In the genomic region with DNA sequence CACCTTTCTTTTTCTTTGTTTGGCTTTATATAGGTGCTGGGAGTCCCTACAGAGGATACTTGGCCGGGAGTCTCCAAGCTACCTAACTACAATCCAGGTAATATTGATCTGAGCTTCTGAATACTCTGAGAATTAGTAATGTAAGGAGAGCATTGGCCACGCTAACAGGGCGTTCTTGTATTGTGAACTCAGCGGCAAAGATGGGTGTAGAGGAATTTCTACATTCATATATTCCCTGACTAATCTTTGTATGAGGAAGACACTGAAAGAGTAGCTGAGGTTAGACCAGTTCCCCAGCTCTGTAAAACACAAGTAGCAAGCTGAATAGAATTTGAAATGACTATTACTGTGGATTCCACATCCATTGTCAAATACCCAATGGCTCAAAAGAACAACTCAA, we compare ENCODE assay signal across 23 cellular contexts. TPM values are rescaled to one million over a fixed set of nuclear protein-coding genes. Genes with fewer than 3 reads are reported as not detected.
A peak's percentile ranks its signal among the peaks of the same experiment; 100 is the strongest.
DNase-seq lines count a peak whose midpoint lies in the region; ATAC-seq, FAIRE-seq and TF ChIP-seq lines count a peak whose summit lies in the region.
"Had no signal": no experiment of that assay in that cellular context is flagged by ENCODE, and none has a peak within 500 bp of the region (broad histone marks: within the 10 kb centered on the region; RNA-seq: fewer than 3 reads in every experiment).

No MANE protein-coding gene starts in this region.

- intact Hi-C loops in IMR-90 (cut with micrococcal nuclease): loop anchor here (1.0 to 2.0 kb wide), 2 partner anchors 48 to 57 kb away; a partner anchor contains a TSS

- TF ChIP-seq POLR2A in IMR-90 (IDR thresholded peaks at IDR 0.05; ENCODE audit: low read depth, low read length): peak; percentile 33

- H3K9me3 ChIP-seq in AG04450 (ENCODE audit: control insufficient read depth, insufficient read depth, low read length) (no peaks in the 10 kb centered on the region), IMR-90 (ENCODE audit: control insufficient read depth, insufficient read depth, low read length) (no peaks in the 10 kb centered on the region), astrocyte (ENCODE audit: insufficient read depth, low read depth, low read length) (no peaks in the 10 kb centered on the region), mesenchymal stem cell (ENCODE audit: control insufficient read depth, low read length) (no peaks in the 10 kb centered on the region)
- H3K9me3 ChIP-seq: colonic mucosa, Peyer's patch, right lobe of liver, vagina had no signal

- dilution Hi-C loops in IMR-90 (cut with HindIII; ENCODE audit: low sequenced_read_pairs, unreplicated experiment): no loop called here

- H3K27me3 ChIP-seq in AG04450 (ENCODE audit: control insufficient read depth, insufficient read depth, low read length): no peaks in the 10 kb centered on the region
- no peaks in the 10 kb centered on the region for H3K27me3 ChIP-seq in IMR-90 (ENCODE audit: control insufficient read depth, insufficient read depth, low read length)
- no peaks in the 10 kb centered on the region for H3K27me3 ChIP-seq in astrocyte (ENCODE audit: insufficient read depth, low read length)
- peaks cover 0 to 4% of the 10 kb centered on the region in 2 experiments for H3K27me3 ChIP-seq in mesenchymal stem cell (ENCODE audit: control insufficient read depth in 1 of 2, insufficient read depth in 1 of 2, low read length in 2 of 2)
- H3K27me3 ChIP-seq: colonic mucosa, Peyer's patch, right lobe of liver, vagina had no signal

- H3K18ac ChIP-seq in IMR-90 (ENCODE audit: low read depth, low read length) (peak overlapping the region; percentile 98), mesenchymal stem cell (ENCODE audit: low read depth in 1 of 2, low read length in 2 of 2) (peak overlapping the region; percentile 65 to 75)

- DNase-seq in AG04450 (ENCODE audit: low read depth, low spot score) (peak; percentile 49), IMR-90 (peak; percentile 83), astrocyte (ENCODE audit: low read depth) (peak; percentile 86), mesenchymal stem cell (peak; percentile 82), SHP77 (lab: John Stamatoyannopoulos, UW) (no peak), medulla oblongata (ENCODE audit: extremely low spot score) (no peak), NCI-H1436 (lab: John Stamatoyannopoulos, UW) (no peak)
- DNase-seq: activated CD4-positive, alpha-beta T cell treated with anti-CD3 and anti-CD28 coated beads, Interleukin-2, amount 10 ng/mL, durations not matched to agents 7 days and 5 days; activated naive CD8-positive, alpha-beta T cell treated with anti-CD3 and anti-CD28 coated beads, Interleukin-2, amount 50 U/mL, for 24 hours; activated T-cell treated with anti-CD3 and anti-CD28 coated beads, Interleukin-2, amount 50 U/mL, for 24 hours; colonic mucosa; erythroblast; hippocampal formation; KG1; NCI-H1694 treated with DMSO at 0.1 percent for 48 hours; NCI-H510A treated with DMSO at 0.1 percent for 48 hours; Peyer's patch; right lobe of liver; stimulated activated naive CD4-positive, alpha-beta T cell; T-helper 9 cell had no signal

- peak overlapping the region; percentile 42 to 57 for H2BK12ac ChIP-seq in mesenchymal stem cell (ENCODE audit: low read length in 2 of 2)

- H3K79me1 ChIP-seq in IMR-90 (ENCODE audit: low read depth in 1 of 2, low read length in 2 of 2): peaks cover 13 to 36% of the 10 kb centered on the region in 2 experiments
- H3K79me1 ChIP-seq in mesenchymal stem cell (replicated peaks; ENCODE audit: low read length, poor library complexity, severe bottlenecking): no peaks in the 10 kb centered on the region

- H3K9ac ChIP-seq in IMR-90 (ENCODE audit: low read depth, low read length) (peak overlapping the region; percentile 30; the same call in 1 of the 2 replicates), astrocyte (ENCODE audit: low read length) (peak overlapping the region; percentile 80), mesenchymal stem cell (ENCODE audit: low read length) (peak overlapping the region; percentile 4)

- H3K4me3 ChIP-seq in AG04450 (ENCODE audit: low read depth, low read length): peak overlapping the region; percentile 24
- H3K4me3 ChIP-seq in IMR-90 (ENCODE audit: insufficient read depth, low read depth, low read length): peak overlapping the region; percentile 38; the same call in 1 of the 2 replicates
- H3K4me3 ChIP-seq in astrocyte (ENCODE audit: insufficient read depth, low read depth, low read length): peak overlapping the region; percentile 39
- no peak overlapping the region for H3K4me3 ChIP-seq in mesenchymal stem cell (ENCODE audit: insufficient read depth in 1 of 2, low read depth in 1 of 2, low read length in 2 of 2)
- H3K4me3 ChIP-seq: colonic mucosa, Peyer's patch, right lobe of liver, vagina had no signal

- H3K36me3 ChIP-seq in IMR-90 (ENCODE audit: control insufficient read depth, insufficient read depth, low read length) (no peaks in the 10 kb centered on the region), astrocyte (ENCODE audit: insufficient read depth, low read length) (no peaks in the 10 kb centered on the region), mesenchymal stem cell (ENCODE audit: control insufficient read depth in 1 of 2, insufficient read depth in 2 of 2, low read depth in 1 of 2, low read length in 2 of 2) (no peaks in the 10 kb centered on the region)
- H3K36me3 ChIP-seq: colonic mucosa, Peyer's patch, right lobe of liver, vagina had no signal

- peak overlapping the region; percentile 96 for H2AK5ac ChIP-seq in IMR-90 (ENCODE audit: low read depth, low read length)
- no peak overlapping the region for H2AK5ac ChIP-seq in mesenchymal stem cell (ENCODE audit: low read length, severe bottlenecking)

- H3K4me3 Mint-ChIP-seq in astrocyte (ENCODE audit: unreplicated experiment): peak overlapping the region; percentile 58
- H3K4me3 Mint-ChIP-seq: activated CD4-positive, alpha-beta T cell treated with anti-CD3 and anti-CD28 coated beads, Interleukin-2, amount 10 ng/mL, durations not matched to agents 7 days and 5 days; activated naive CD8-positive, alpha-beta T cell treated with anti-CD3 and anti-CD28 coated beads, Interleukin-2, amount 50 U/mL, for 24 hours; activated T-cell treated with anti-CD3 and anti-CD28 coated beads, Interleukin-2, amount 50 U/mL, for 24 hours; nephron had no signal

- peaks cover 39% of the 10 kb centered on the region for H3K4me1 ChIP-seq in IMR-90 (ENCODE audit: control insufficient read depth, insufficient read depth, low read length)
- H3K4me1 ChIP-seq in astrocyte (ENCODE audit: insufficient read depth, low read length): peaks cover 48% of the 10 kb centered on the region
- H3K4me1 ChIP-seq in mesenchymal stem cell (ENCODE audit: control insufficient read depth, insufficient read depth, low read depth, low read length): peaks cover 6% of the 10 kb centered on the region
- H3K4me1 ChIP-seq: colonic mucosa, right lobe of liver, vagina had no signal

- no peaks in the 10 kb centered on the region for H3K9me3 Mint-ChIP-seq in astrocyte (ENCODE audit: unreplicated experiment)
- H3K9me3 Mint-ChIP-seq: activated CD4-positive, alpha-beta T cell treated with anti-CD3 and anti-CD28 coated beads, Interleukin-2, amount 10 ng/mL, durations not matched to agents 7 days and 5 days; activated naive CD8-positive, alpha-beta T cell treated with anti-CD3 and anti-CD28 coated beads, Interleukin-2, amount 50 U/mL, for 24 hours; activated T-cell treated with anti-CD3 and anti-CD28 coated beads, Interleukin-2, amount 50 U/mL, for 24 hours; nephron had no signal

- in situ Hi-C loops in IMR-90 (cut with MboI; ENCODE audit: low sequenced_read_pairs): loop anchor here (5.0 kb wide), 2 partner anchors 53 to 182 kb away; no protein-coding TSS in a partner anchor

- peak overlapping the region; percentile 100 for H2BK15ac ChIP-seq in IMR-90 (ENCODE audit: low read depth, low read length)
- no peak overlapping the region for H2BK15ac ChIP-seq in mesenchymal stem cell (ENCODE audit: low read depth, poor library complexity, severe bottlenecking)

- H3K27ac ChIP-seq in AG04450 (ENCODE audit: low read depth, low read length): peak overlapping the region; percentile 97
- H3K27ac ChIP-seq in IMR-90 (ENCODE audit: insufficient read depth, low read length): peak overlapping the region; percentile 77
- peak overlapping the region; percentile 97 for H3K27ac ChIP-seq in astrocyte (ENCODE audit: low read depth, low read length)
- H3K27ac ChIP-seq in mesenchymal stem cell (ENCODE audit: low read length, poor library complexity, severe bottlenecking): peak overlapping the region; percentile 95
- H3K27ac ChIP-seq: colonic mucosa, Peyer's patch, right lobe of liver, vagina had no signal

- peak overlapping the region; percentile 99 for H3K27ac Mint-ChIP-seq in astrocyte (ENCODE audit: unreplicated experiment)
- H3K27ac Mint-ChIP-seq: activated CD4-positive, alpha-beta T cell treated with anti-CD3 and anti-CD28 coated beads, Interleukin-2, amount 10 ng/mL, durations not matched to agents 7 days and 5 days; activated naive CD8-positive, alpha-beta T cell treated with anti-CD3 and anti-CD28 coated beads, Interleukin-2, amount 50 U/mL, for 24 hours; activated T-cell treated with anti-CD3 and anti-CD28 coated beads, Interleukin-2, amount 50 U/mL, for 24 hours had no signal

- H3K27me3 Mint-ChIP-seq in astrocyte (ENCODE audit: low read depth, unreplicated experiment): no peaks in the 10 kb centered on the region

- H4K5ac ChIP-seq in IMR-90 (ENCODE audit: low read depth, low read length): peak overlapping the region; percentile 95

- no CpG with 5 or more reads among the region's 4 CpGs for WGBS in IMR-90 (ENCODE audit: extremely low coverage in 2 of 2, insufficient read length in 1 of 2), 2 experiments
- no CpG with 5 or more reads among the region's 4 CpGs for WGBS in mesenchymal stem cell

- H3K9me1 ChIP-seq in IMR-90 (ENCODE audit: insufficient read depth, low read length): peaks cover 11% of the 10 kb centered on the region

- H2AFZ ChIP-seq in IMR-90 (replicated peaks; ENCODE audit: low read length, poor library complexity) (peak overlapping the region; percentile 76), astrocyte (ENCODE audit: low read depth, low read length) (no peak overlapping the region), mesenchymal stem cell (ENCODE audit: low read depth, low read length) (no peak overlapping the region)

- H3K23ac ChIP-seq in IMR-90 (ENCODE audit: low read depth, low read length) (peak overlapping the region; percentile 96), mesenchymal stem cell (ENCODE audit: low read length in 2 of 2) (no peak overlapping the region)

- H3K4ac ChIP-seq in IMR-90 (ENCODE audit: low read depth, low read length) (peak overlapping the region; percentile 99), mesenchymal stem cell (ENCODE audit: low read depth in 1 of 2, low read length in 2 of 2) (peak overlapping the region in 1 of 2 experiments; percentile 67)

- H4K91ac ChIP-seq in IMR-90 (ENCODE audit: insufficient read depth, low read depth, low read length) (peak overlapping the region; percentile 95), mesenchymal stem cell (ENCODE audit: low read length) (no peak overlapping the region)

- peak overlapping the region; percentile 93 to 97 for H4K8ac ChIP-seq in IMR-90 (ENCODE audit: low read depth in 2 of 2, low read length in 2 of 2)
- H4K8ac ChIP-seq in mesenchymal stem cell (ENCODE audit: low read length): peak overlapping the region; percentile 28

- H2BK120ac ChIP-seq in IMR-90 (ENCODE audit: low read depth, low read length) (peak overlapping the region; percentile 99), mesenchymal stem cell (ENCODE audit: low read depth, low read length) (no peak overlapping the region)

- POLR2A ChIA-PET in AG04450 (lab: Yijun Ruan, JAX) (interaction anchor here (0.6 to 2.0 kb wide), 13 partner anchors 8 to 365 kb away, joined by 3 to 15 read pairs (median 5); a partner anchor contains a TSS), IMR-90 (lab: Charles Lee; ENCODE audit: unreplicated experiment) (interaction anchor here (0.5 to 1.7 kb wide), 4 partner anchors 12 to 70 kb away, joined by 3 to 5 read pairs (median 4); no protein-coding TSS in a partner anchor)

- H2BK20ac ChIP-seq in IMR-90 (ENCODE audit: low read depth, low read length): peak overlapping the region; percentile 100

- peaks cover 4% of the 10 kb centered on the region for H3K36me3 Mint-ChIP-seq in astrocyte (ENCODE audit: low read depth, unreplicated experiment)

- H3K56ac ChIP-seq in IMR-90 (ENCODE audit: extremely low read depth, insufficient read depth, low read length): peak overlapping the region; percentile 98

- H2AK9ac ChIP-seq in IMR-90 (replicated peaks; ENCODE audit: low read depth, low read length, poor library complexity): peak overlapping the region; percentile 85

- H4K20me1 ChIP-seq in IMR-90 (ENCODE audit: insufficient read depth, low read length): no peaks in the 10 kb centered on the region
- no peaks in the 10 kb centered on the region for H4K20me1 ChIP-seq in astrocyte (ENCODE audit: insufficient read depth, low read length)

- H2BK5ac ChIP-seq in IMR-90 (ENCODE audit: low read depth, low read length, poor library complexity, severe bottlenecking) (peak overlapping the region; percentile 100), mesenchymal stem cell (ENCODE audit: low read depth, low read length, poor library complexity, severe bottlenecking) (no peak overlapping the region)

- CTCF ChIA-PET in AG04450 (lab: Charles Lee) (interaction anchor here (1.1 to 2.5 kb wide), 3 partner anchors 25 to 324 kb away, joined by 3 to 7 read pairs (median 4); no protein-coding TSS in a partner anchor), IMR-90 (lab: Yijun Ruan, JAX) (no interaction called here)

- H3K4me1 Mint-ChIP-seq in astrocyte (ENCODE audit: low read depth, unreplicated experiment): peaks cover 49% of the 10 kb centered on the region

- ATAC-seq in IMR-90 (ENCODE audit: low read depth) (peak; percentile 40), GM18517 (IDR thresholded peaks at IDR 0.05; ENCODE audit: unreplicated experiment) (no peak)
- ATAC-seq: activated naive CD8-positive, alpha-beta T cell treated with anti-CD3 and anti-CD28 coated beads, Interleukin-2, amount 50 U/mL, for 24 hours; right lobe of liver had no signal

- H3K4me2 ChIP-seq in IMR-90 (ENCODE audit: low read depth, low read length): peak overlapping the region; percentile 85
- H3K4me2 ChIP-seq in astrocyte (ENCODE audit: low read length): peak overlapping the region; percentile 81
- no peak overlapping the region for H3K4me2 ChIP-seq in mesenchymal stem cell (ENCODE audit: low read length, poor library complexity, severe bottlenecking)

- no peak for TF ChIP-seq RAD21 in IMR-90 (IDR thresholded peaks at IDR 0.05; ENCODE audit: low read length)

- no peaks in the 10 kb centered on the region for H3K79me2 ChIP-seq in astrocyte (ENCODE audit: insufficient read depth, low read length)

- BruUV-seq in IMR-90 (replicated peaks; lab: Mats Ljungman, UMichigan): TSS peak; percentile 78

- no peak for TF ChIP-seq CTCF in AG04450 (IDR thresholded peaks at IDR 0.05; ENCODE audit: low read depth, low read length)
- TF ChIP-seq CTCF in IMR-90 (conservative IDR thresholded peaks at IDR 0.05; ENCODE audit: low read depth, low read length): no peak
- no peak for TF ChIP-seq CTCF in astrocyte (IDR thresholded peaks at IDR 0.05; ENCODE audit: insufficient read depth, low read depth, low read length)

- H3K14ac ChIP-seq in IMR-90 (replicated peaks; ENCODE audit: low read depth, low read length) (peak overlapping the region; percentile 100), mesenchymal stem cell (ENCODE audit: low read length in 2 of 2) (no peak overlapping the region)

- FAIRE-seq in astrocyte (lab: Jason Lieb, UNC): no peak

RNA-seq across cellular contexts. Expression of a gene that starts 48.5 kb away (rescaled TPM):
- polyA plus RNA-seq in AG04450 (2011; rRNA removed) (16.0 and 18.6 TPM in 2 replicates), IMR-90 (2012; rRNA removed) (15.7 and 16.1 TPM in 2 replicates)
- polyA minus RNA-seq in AG04450 (2011; rRNA and poly(A)+ RNA removed): 18.5 and 19.0 TPM in 2 replicates
- total RNA-seq in IMR-90 (2012; rRNA removed) (28.9 and 33.0 TPM in 2 replicates), astrocyte (6.6 and 9.3 TPM in 2 replicates)
- polyA plus RNA-seq in IMR-90 (2012; cell fraction: cytosol; rRNA removed): 5.7 and 7.2 TPM in 2 replicates
- 6.9 and 22.1 TPM in 2 replicates for polyA plus RNA-seq in IMR-90 (2012; cell fraction: nucleus; rRNA removed; ENCODE audit: low replicate concordance)
- 6.9 TPM for polyA plus RNA-seq in mesenchymal stem cell (2013, experiment 1 of 2)
- 6.9 TPM for polyA plus RNA-seq in mesenchymal stem cell (2013, experiment 2 of 2)
- total RNA-seq: activated CD4-positive, alpha-beta T cell treated with anti-CD3 and anti-CD28 coated beads, Interleukin-2, amount 10 ng/mL, durations not matched to agents 7 days and 5 days; right lobe of liver; vagina had no signal

Comparison
In these comparisons a context has a peak if more than half of its experiments do, and no peak if none do; other contexts are left out.
1. DNase-seq: peak in AG04450 (single experiment), IMR-90 (single experiment), astrocyte (single experiment) and mesenchymal stem cell (single experiment); none in SHP77 (0 of 2), medulla oblongata (single experiment) and NCI-H1436 (single experiment).
2. H3K4me3 ChIP-seq: peak in AG04450 (single experiment), IMR-90 (single experiment) and astrocyte (single experiment); none in mesenchymal stem cell (0 of 2).
3. H3K9ac ChIP-seq: peak in every context shown above with its lines; median percentile 80 in astrocyte; 30 in IMR-90; 4 in mesenchymal stem cell.
4. Peak in every context shown above with its lines, with median percentiles within 50 percentile points of each other: H3K27ac ChIP-seq.